Comparison of ENCODE assay signal across 26 cellular contexts in genomic region chr5:95380103-95380628, GRCh38. TPM values are rescaled to one million over a fixed set of nuclear protein-coding genes. Genes with fewer than 3 reads are reported as not detected.
"Had no signal": no experiment of that assay in that cellular context is flagged by ENCODE, and none has a peak within 500 bp of the region (broad histone marks: within the 10 kb centered on the region; RNA-seq: fewer than 3 reads in every experiment).

No MANE protein-coding gene starts in this region.

- H3K4me2 ChIP-seq: hepatocyte had no signal

- H3K27ac Mint-ChIP-seq: activated CD4-positive, alpha-beta T cell treated with anti-CD3 and anti-CD28 coated beads, Interleukin-2, amount 10 ng/mL, durations not matched to agents 7 days and 5 days; activated naive CD8-positive, alpha-beta T cell; immature natural killer cell; mesothelial cell of epicardium; nephron; T-helper 2 cell treated with Interferon-gamma antibody and Interleukin-4, amounts not matched to agents 5 μg/mL and 100 μg/mL, for 36 hours had no signal

- H3K36me3 Mint-ChIP-seq: activated naive CD8-positive, alpha-beta T cell; immature natural killer cell had no signal

- H3K9me3 ChIP-seq: esophagus muscularis mucosa, left lung, pancreas, stomach, suprapubic skin had no signal

- H3K27me3 ChIP-seq: esophagus muscularis mucosa, hepatocyte, left lung, stomach, suprapubic skin, tibial nerve had no signal

- H3K36me3 ChIP-seq: esophagus muscularis mucosa, left lung, pancreas, stomach, suprapubic skin, tibial nerve, WERI-Rb-1 had no signal

- H3K4me1 ChIP-seq: esophagus muscularis mucosa, left lung, pancreas, stomach, suprapubic skin, tibial nerve had no signal

- H3K27ac ChIP-seq: coronary artery, esophagus muscularis mucosa, hepatocyte, left lung, pancreas, stomach, suprapubic skin, tibial nerve, WERI-Rb-1 had no signal

- ATAC-seq: left lung, pancreas, right cardiac atrium had no signal

- FAIRE-seq: bronchial epithelial cell, frontal cortex, pancreas, urothelium cell line had no signal

- DNase-seq: activated CD4-positive, alpha-beta T cell treated with anti-CD3 and anti-CD28 coated beads, Interleukin-2, amount 10 ng/mL, durations not matched to agents 7 days and 5 days; activated CD4-positive, CD25-positive, alpha-beta regulatory T cell treated with anti-CD3 and anti-CD28 coated beads, Interleukin-2, amount 50 U/mL, for 72 hours; activated T-cell treated with anti-CD3 and anti-CD28 coated beads, Interleukin-2, amount 50 U/mL, for 1 hour; amygdala; glutamatergic neuron; immature natural killer cell; kidney glomerular epithelial cell; left lung; pancreas; right cardiac atrium; stimulated activated CD4-positive, alpha-beta T cell treated with anti-CD3 and anti-CD28 coated beads, Interleukin-4, amount 100 ng/mL, for 4 hours; stomach; WERI-Rb-1 had no signal

- H3K4me3 ChIP-seq: coronary artery, esophagus muscularis mucosa, hepatocyte, left lung, lung, pancreas, stomach, suprapubic skin, tibial nerve had no signal

- H3K27me3 Mint-ChIP-seq: activated CD4-positive, alpha-beta T cell treated with anti-CD3 and anti-CD28 coated beads, Interleukin-2, amount 10 ng/mL, durations not matched to agents 7 days and 5 days; activated naive CD8-positive, alpha-beta T cell had no signal

- H2AFZ ChIP-seq: hepatocyte had no signal

- H3K4me3 Mint-ChIP-seq: activated CD4-positive, alpha-beta T cell treated with anti-CD3 and anti-CD28 coated beads, Interleukin-2, amount 10 ng/mL, durations not matched to agents 7 days and 5 days; activated naive CD8-positive, alpha-beta T cell; mesothelial cell of epicardium; nephron; T-helper 2 cell treated with Interferon-gamma antibody and Interleukin-4, amounts not matched to agents 5 μg/mL and 100 μg/mL, for 36 hours had no signal

- H3K79me2 ChIP-seq: hepatocyte had no signal

RNA-seq across cellular contexts. Expression of gene FAM81B, which starts 11.0 kb away (rescaled TPM):
- total RNA-seq: activated CD4-positive, alpha-beta T cell treated with anti-CD3 and anti-CD28 coated beads, Interleukin-2, amount 10 ng/mL, durations not matched to agents 7 days and 5 days; bronchial epithelial cell; esophagus muscularis mucosa; frontal cortex; stomach; suprapubic skin; tibial nerve had no signal
- polyA plus RNA-seq: hepatocyte had no signal
